ENCODE assay signal across 1 cellular context in genomic region chr2:113930448-113930847, GRCh38.
TF ChIP-seq lines count a peak whose summit lies in the region.

No MANE protein-coding gene starts in this region.

TF ChIP-seq in IMR-90, 13 proteins besides CTCF, POLR2A, EP300 and RAD21 (continued from another document):
- TF ChIP-seq ELK1 (IDR thresholded peaks at IDR 0.05; ENCODE audit: borderline replicate concordance, low read depth, low read length) (no peak), USF2 (IDR thresholded peaks at IDR 0.05; ENCODE audit: low read depth, low read length) (no peak), RFX5 (IDR thresholded peaks at IDR 0.05; ENCODE audit: low read depth, low read length) (no peak), BHLHE40 (IDR thresholded peaks at IDR 0.05; ENCODE audit: low read depth, low read length) (no peak), MAFK (IDR thresholded peaks at IDR 0.05; ENCODE audit: low read depth, low read length) (no peak), MAZ (IDR thresholded peaks at IDR 0.05; ENCODE audit: borderline replicate concordance, low read depth, low read length) (no peak), SMC3 (IDR thresholded peaks at IDR 0.05; ENCODE audit: low read depth, low read length) (no peak), CEBPB (IDR thresholded peaks at IDR 0.05; ENCODE audit: low read depth, low read length) (no peak), CHD1 (IDR thresholded peaks at IDR 0.05; ENCODE audit: low read depth, low read length) (no peak), FOS (IDR thresholded peaks at IDR 0.05; ENCODE audit: low read depth, low read length) (no peak)
